Comparison of ENCODE assay signal across 8 cellular contexts in the genomic region with DNA sequence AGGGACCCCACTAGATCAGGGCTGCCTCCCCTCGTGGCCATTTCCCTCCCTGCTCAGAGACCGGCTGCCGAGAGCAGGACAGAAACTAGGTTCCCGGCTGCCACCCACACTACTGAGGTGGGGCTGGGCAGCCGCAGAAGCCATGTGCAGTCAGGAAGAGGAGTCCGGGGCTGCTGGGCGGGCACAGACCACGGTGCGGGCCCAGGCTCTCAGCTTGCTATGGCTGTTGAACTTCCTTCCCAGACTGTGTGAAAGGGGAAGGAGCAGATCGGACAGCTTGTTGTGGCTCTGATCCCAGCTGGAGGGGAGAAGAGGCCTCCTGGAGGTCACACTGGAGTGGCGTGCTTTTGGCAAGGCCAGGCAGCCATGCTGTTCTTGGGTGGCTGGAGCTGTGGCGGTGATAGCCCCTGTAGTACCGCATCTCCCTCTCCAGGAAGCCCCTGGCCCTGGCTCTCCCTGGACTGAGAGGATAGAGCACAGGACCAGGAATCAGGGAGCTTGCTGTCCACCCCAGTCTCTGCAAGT. TPM values are rescaled to one million over a fixed set of nuclear protein-coding genes. Genes with fewer than 3 reads are reported as not detected.
A peak's percentile ranks its signal among the peaks of the same experiment; 100 is the strongest.
DNase-seq lines count a peak whose midpoint lies in the region; ATAC-seq lines count a peak whose summit lies in the region.

No MANE protein-coding gene starts in this region.

- ATAC-seq in Right ventricle myocardium superior (ENCODE audit: poor library complexity): peak; percentile 59
- ATAC-seq in HG03097 (IDR thresholded peaks at IDR 0.05; ENCODE audit: low FRiP score, unreplicated experiment): no peak

- peak; percentile 22 for DNase-seq in DMS 273 (lab: John Stamatoyannopoulos, UW; ENCODE audit: unreplicated experiment)
- DNase-seq in DMS 273 treated with DMSO at 0.1 percent for 48 hours (lab: John Stamatoyannopoulos, UW): no peak
- peak; percentile 33 for DNase-seq in activated CD8-positive, alpha-beta memory T cell treated with anti-CD3 and anti-CD28 coated beads, Interleukin-2, amount 50 U/mL, for 4 hours
- DNase-seq in Right ventricle myocardium superior: peak; percentile 83
- peak; percentile 26 for DNase-seq in stimulated activated CD4-positive, alpha-beta T cell treated with anti-CD3 and anti-CD28 coated beads, Interleukin-1b, Interleukin-23, amount 100 ng/mL, for 48 hours
- no peak for DNase-seq in NK-92 (lab: John Stamatoyannopoulos, UW; ENCODE audit: unreplicated experiment)
- DNase-seq in NCI-H748 treated with DMSO at 0.1 percent for 48 hours (lab: John Stamatoyannopoulos, UW): no peak

- intact Hi-C loops in Right ventricle myocardium superior (cut with DNase I): no loop called here

RNA-seq across cellular contexts. Expression of a gene that starts 56.8 kb away (rescaled TPM):
- 168 TPM for total RNA-seq in Right ventricle myocardium superior

Comparison
In these comparisons a context has a peak if more than half of its experiments do, and no peak if none do; other contexts are left out.
1. DNase-seq: peak in DMS 273 (single experiment), activated CD8-positive, alpha-beta memory T cell treated with anti-CD3 and anti-CD28 coated beads, Interleukin-2, amount 50 U/mL, for 4 hours (single experiment), Right ventricle myocardium superior (single experiment) and stimulated activated CD4-positive, alpha-beta T cell treated with anti-CD3 and anti-CD28 coated beads, Interleukin-1b, Interleukin-23, amount 100 ng/mL, for 48 hours (single experiment); none in DMS 273 treated with DMSO at 0.1 percent for 48 hours (single experiment), NK-92 (single experiment) and NCI-H748 treated with DMSO at 0.1 percent for 48 hours (single experiment).